In genomic region chr22:24951942-24952836, GRCh38 we compare ENCODE assay signal across 2 cellular contexts.
TF ChIP-seq lines count a peak whose summit lies in the region.

Gene KIAA1671, plus strand, starts transcription at chr22:24952716. Its CDS starts 75,284 bp downstream, at chr22:25028000.

TF ChIP-seq in HEK293, 187 proteins besides CTCF, POLR2A, EP300 and RAD21 (continued from another document):
- TF ChIP-seq ZNF2 (tag by site-specific recombination; IDR thresholded peaks at IDR 0.05) (peak; percentile 50; the same call in 1 of the 2 replicates), ZNF792 (tag by site-specific recombination; IDR thresholded peaks at IDR 0.05) (peak; percentile 97), ZNF76 (tag by site-specific recombination; IDR thresholded peaks at IDR 0.05; ENCODE audit: borderline replicate concordance, low read depth) (peak; percentile 32; the same call in 1 of the 2 replicates)
- TF ChIP-seq, protein P1, sequence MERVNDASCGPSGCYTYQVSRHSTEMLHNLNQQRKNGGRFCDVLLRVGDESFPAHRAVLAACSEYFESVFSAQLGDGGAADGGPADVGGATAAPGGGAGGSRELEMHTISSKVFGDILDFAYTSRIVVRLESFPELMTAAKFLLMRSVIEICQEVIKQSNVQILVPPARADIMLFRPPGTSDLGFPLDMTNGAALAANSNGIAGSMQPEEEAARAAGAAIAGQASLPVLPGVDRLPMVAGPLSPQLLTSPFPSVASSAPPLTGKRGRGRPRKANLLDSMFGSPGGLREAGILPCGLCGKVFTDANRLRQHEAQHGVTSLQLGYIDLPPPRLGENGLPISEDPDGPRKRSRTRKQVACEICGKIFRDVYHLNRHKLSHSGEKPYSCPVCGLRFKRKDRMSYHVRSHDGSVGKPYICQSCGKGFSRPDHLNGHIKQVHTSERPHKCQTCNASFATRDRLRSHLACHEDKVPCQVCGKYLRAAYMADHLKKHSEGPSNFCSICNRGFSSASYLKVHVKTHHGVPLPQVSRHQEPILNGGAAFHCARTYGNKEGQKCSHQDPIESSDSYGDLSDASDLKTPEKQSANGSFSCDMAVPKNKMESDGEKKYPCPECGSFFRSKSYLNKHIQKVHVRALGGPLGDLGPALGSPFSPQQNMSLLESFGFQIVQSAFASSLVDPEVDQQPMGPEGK (tag by site-specific recombination; IDR thresholded peaks at IDR 0.05), result peak; percentile 72
- TF ChIP-seq, protein P2, sequence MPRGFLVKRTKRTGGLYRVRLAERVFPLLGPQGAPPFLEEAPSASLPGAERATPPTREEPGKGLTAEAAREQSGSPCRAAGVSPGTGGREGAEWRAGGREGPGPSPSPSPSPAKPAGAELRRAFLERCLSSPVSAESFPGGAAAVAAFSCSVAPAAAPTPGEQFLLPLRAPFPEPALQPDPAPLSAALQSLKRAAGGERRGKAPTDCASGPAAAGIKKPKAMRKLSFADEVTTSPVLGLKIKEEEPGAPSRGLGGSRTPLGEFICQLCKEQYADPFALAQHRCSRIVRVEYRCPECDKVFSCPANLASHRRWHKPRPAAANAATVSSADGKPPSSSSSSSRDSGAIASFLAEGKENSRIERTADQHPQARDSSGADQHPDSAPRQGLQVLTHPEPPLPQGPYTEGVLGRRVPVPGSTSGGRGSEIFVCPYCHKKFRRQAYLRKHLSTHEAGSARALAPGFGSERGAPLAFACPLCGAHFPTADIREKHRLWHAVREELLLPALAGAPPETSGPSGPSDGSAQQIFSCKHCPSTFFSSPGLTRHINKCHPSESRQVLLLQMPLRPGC (tag by site-specific recombination; IDR thresholded peaks at IDR 0.05), result 0 out of 2 replicates have a peak, but pooled peaks have one; percentile 11

TF ChIP-seq in WTC11, 78 proteins besides CTCF, POLR2A, EP300 and RAD21 (continued from another document and continues in another):
- TF ChIP-seq ARID4B (CRISPR knock-in tag; IDR thresholded peaks at IDR 0.05; ENCODE audit: borderline replicate concordance) (no peak; the same call in 1 of the 2 replicates), ZNF416 (CRISPR knock-in tag; IDR thresholded peaks at IDR 0.05) (no peak), ATF1 (CRISPR knock-in tag; IDR thresholded peaks at IDR 0.05) (no peak), NR2C2 (CRISPR knock-in tag; IDR thresholded peaks at IDR 0.05) (peak; percentile 86), CDX4 (CRISPR knock-in tag; IDR thresholded peaks at IDR 0.05; ENCODE audit: borderline replicate concordance) (no peak), SMAD4 (CRISPR knock-in tag; IDR thresholded peaks at IDR 0.05) (no peak), ZNF232 (CRISPR knock-in tag; IDR thresholded peaks at IDR 0.05) (no peak), FOXK1 (CRISPR knock-in tag; IDR thresholded peaks at IDR 0.05) (peak; percentile 43), RELA (CRISPR knock-in tag; IDR thresholded peaks at IDR 0.05; ENCODE audit: borderline replicate concordance) (no peak), IRF2 (CRISPR knock-in tag; IDR thresholded peaks at IDR 0.05; ENCODE audit: borderline replicate concordance, low read depth) (no peak), ELF4 (CRISPR knock-in tag; IDR thresholded peaks at IDR 0.05; ENCODE audit: low read depth) (no peak), E2F4 (CRISPR knock-in tag; IDR thresholded peaks at IDR 0.05; ENCODE audit: borderline replicate concordance, low read depth) (no peak), ATF3 (CRISPR knock-in tag; conservative IDR thresholded peaks at IDR 0.05) (no peak), HMGXB4 (CRISPR knock-in tag; IDR thresholded peaks at IDR 0.05) (peak; percentile 94), HMGA2 (CRISPR knock-in tag; IDR thresholded peaks at IDR 0.05) (no peak), KAT7 (CRISPR knock-in tag; IDR thresholded peaks at IDR 0.05; ENCODE audit: borderline replicate concordance) (no peak; the same call in 1 of the 2 replicates), PRRX2 (CRISPR knock-in tag; IDR thresholded peaks at IDR 0.05) (no peak), RORB (CRISPR knock-in tag; IDR thresholded peaks at IDR 0.05) (no peak), ZMAT4 (CRISPR knock-in tag; IDR thresholded peaks at IDR 0.05) (no peak), CBFB (CRISPR knock-in tag; IDR thresholded peaks at IDR 0.05; ENCODE audit: low read depth) (no peak), AFF4 (CRISPR knock-in tag; IDR thresholded peaks at IDR 0.05; ENCODE audit: borderline replicate concordance) (no peak), TEAD1 (CRISPR knock-in tag; IDR thresholded peaks at IDR 0.05) (peak; percentile 48; the same call in 1 of the 2 replicates), CREB1 (CRISPR knock-in tag; IDR thresholded peaks at IDR 0.05) (no peak), ZNF423 (CRISPR knock-in tag; IDR thresholded peaks at IDR 0.05) (no peak)
- TF ChIP-seq, protein P3, sequence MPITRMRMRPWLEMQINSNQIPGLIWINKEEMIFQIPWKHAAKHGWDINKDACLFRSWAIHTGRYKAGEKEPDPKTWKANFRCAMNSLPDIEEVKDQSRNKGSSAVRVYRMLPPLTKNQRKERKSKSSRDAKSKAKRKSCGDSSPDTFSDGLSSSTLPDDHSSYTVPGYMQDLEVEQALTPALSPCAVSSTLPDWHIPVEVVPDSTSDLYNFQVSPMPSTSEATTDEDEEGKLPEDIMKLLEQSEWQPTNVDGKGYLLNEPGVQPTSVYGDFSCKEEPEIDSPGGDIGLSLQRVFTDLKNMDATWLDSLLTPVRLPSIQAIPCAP (CRISPR knock-in tag; IDR thresholded peaks at IDR 0.05), result no peak
- TF ChIP-seq, protein P4, sequence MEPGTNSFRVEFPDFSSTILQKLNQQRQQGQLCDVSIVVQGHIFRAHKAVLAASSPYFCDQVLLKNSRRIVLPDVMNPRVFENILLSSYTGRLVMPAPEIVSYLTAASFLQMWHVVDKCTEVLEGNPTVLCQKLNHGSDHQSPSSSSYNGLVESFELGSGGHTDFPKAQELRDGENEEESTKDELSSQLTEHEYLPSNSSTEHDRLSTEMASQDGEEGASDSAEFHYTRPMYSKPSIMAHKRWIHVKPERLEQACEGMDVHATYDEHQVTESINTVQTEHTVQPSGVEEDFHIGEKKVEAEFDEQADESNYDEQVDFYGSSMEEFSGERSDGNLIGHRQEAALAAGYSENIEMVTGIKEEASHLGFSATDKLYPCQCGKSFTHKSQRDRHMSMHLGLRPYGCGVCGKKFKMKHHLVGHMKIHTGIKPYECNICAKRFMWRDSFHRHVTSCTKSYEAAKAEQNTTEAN (CRISPR knock-in tag; IDR thresholded peaks at IDR 0.05), result no peak
- TF ChIP-seq, protein P5, sequence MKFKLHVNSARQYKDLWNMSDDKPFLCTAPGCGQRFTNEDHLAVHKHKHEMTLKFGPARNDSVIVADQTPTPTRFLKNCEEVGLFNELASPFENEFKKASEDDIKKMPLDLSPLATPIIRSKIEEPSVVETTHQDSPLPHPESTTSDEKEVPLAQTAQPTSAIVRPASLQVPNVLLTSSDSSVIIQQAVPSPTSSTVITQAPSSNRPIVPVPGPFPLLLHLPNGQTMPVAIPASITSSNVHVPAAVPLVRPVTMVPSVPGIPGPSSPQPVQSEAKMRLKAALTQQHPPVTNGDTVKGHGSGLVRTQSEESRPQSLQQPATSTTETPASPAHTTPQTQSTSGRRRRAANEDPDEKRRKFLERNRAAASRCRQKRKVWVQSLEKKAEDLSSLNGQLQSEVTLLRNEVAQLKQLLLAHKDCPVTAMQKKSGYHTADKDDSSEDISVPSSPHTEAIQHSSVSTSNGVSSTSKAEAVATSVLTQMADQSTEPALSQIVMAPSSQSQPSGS (CRISPR knock-in tag; IDR thresholded peaks at IDR 0.05; ENCODE audit: borderline replicate concordance, low read depth), result no peak
